23 cellular contexts compared by ENCODE assay signal in genomic region chr5:198941-199820, GRCh38. TPM values are rescaled to one million over a fixed set of nuclear protein-coding genes. Genes with fewer than 3 reads are reported as not detected.
DNase-seq lines count a peak whose midpoint lies in the region; ATAC-seq, FAIRE-seq and TF ChIP-seq lines count a peak whose summit lies in the region.
"Had no signal": no experiment of that assay in that cellular context is flagged by ENCODE, and none has a peak within 500 bp of the region (broad histone marks: within the 10 kb centered on the region; RNA-seq: fewer than 3 reads in every experiment).

No MANE protein-coding gene starts in this region.

- TF ChIP-seq CTCF in right atrium auricular region (IDR thresholded peaks at IDR 0.05): no peak
- no peak for TF ChIP-seq CTCF in H1 (IDR thresholded peaks at IDR 0.05; ENCODE audit: control extremely low read depth in 1 of 3, insufficient read depth in 1 of 3, low read depth in 1 of 3, low read length in 3 of 3)
- TF ChIP-seq CTCF in mammary epithelial cell (conservative IDR thresholded peaks at IDR 0.05 in 1 of 2, IDR thresholded peaks at IDR 0.05 in 1 of 2; ENCODE audit: extremely low read depth in 1 of 2, insufficient read depth in 1 of 2, low read depth in 1 of 2, low read length in 2 of 2): no peak
- TF ChIP-seq CTCF in tibial artery (IDR thresholded peaks at IDR 0.05): no peak

- H3K9me3 ChIP-seq in right atrium auricular region: no peaks in the 10 kb centered on the region
- no peaks in the 10 kb centered on the region for H3K9me3 ChIP-seq in H1 (ENCODE audit: insufficient read depth in 2 of 2, low read depth in 1 of 2, low read length in 1 of 2)
- peaks cover 0 to 2% of the 10 kb centered on the region in 2 donors for H3K9me3 ChIP-seq in neuronal stem cell (replicated peaks in 1 of 2; ENCODE audit: control insufficient read depth in 2 of 2, insufficient read depth in 1 of 2, low read depth in 1 of 2, low read length in 2 of 2)
- no peaks in the 10 kb centered on the region for H3K9me3 ChIP-seq in mammary epithelial cell (replicated peaks; ENCODE audit: insufficient read depth, low read length)
- H3K9me3 ChIP-seq in tibial artery: no peaks in the 10 kb centered on the region
- H3K9me3 ChIP-seq: A549 had no signal

- in situ Hi-C loops in mammary epithelial cell (cut with MboI; ENCODE audit: low sequenced_read_pairs in 2 of 2): no loop called here

- no peak overlapping the region for H3K56ac ChIP-seq in H1 (replicated peaks; ENCODE audit: insufficient read length, low read depth, low read length)

- H4K91ac ChIP-seq in H1 (replicated peaks; ENCODE audit: insufficient read length, low read length) (no peak overlapping the region), neuronal stem cell (ENCODE audit: low read depth, low read length, poor library complexity) (no peak overlapping the region)

- H3K27ac ChIP-seq in right atrium auricular region (peak overlapping the region; percentile 54 to 58), H1 (ENCODE audit: low read depth, low read length) (no peak overlapping the region), neuronal stem cell (replicated peaks; ENCODE audit: low read length) (no peak overlapping the region), mammary epithelial cell (ENCODE audit: insufficient read depth, low read depth, low read length) (no peak overlapping the region), tibial artery (no peak overlapping the region)
- H3K27ac ChIP-seq: A549 had no signal

- no peak overlapping the region for H2BK20ac ChIP-seq in H1 (ENCODE audit: low read length)

- H3K4me3 ChIP-seq in right atrium auricular region (no peak overlapping the region), H1 (ENCODE audit: extremely low read depth in 1 of 4, insufficient read depth in 2 of 4, low read depth in 3 of 4, low read length in 4 of 4) (no peak overlapping the region), neuronal stem cell (ENCODE audit: low read length in 2 of 2) (no peak overlapping the region), mammary epithelial cell (replicated peaks in 1 of 3; ENCODE audit: insufficient read depth in 1 of 3, low read depth in 2 of 3, low read length in 3 of 3) (no peak overlapping the region), tibial artery (no peak overlapping the region)
- H3K4me3 ChIP-seq: A549 had no signal

- dilution Hi-C loops in mammary epithelial cell (cut with HindIII; ENCODE audit: low sequenced_read_pairs): loop anchor here (5.0 kb wide), 1 partner anchor 92 kb away; no protein-coding TSS in a partner anchor

- H3K36me3 ChIP-seq in right atrium auricular region (peaks cover 11% of the 10 kb centered on the region), H1 (ENCODE audit: control insufficient read depth in 2 of 4, insufficient read depth in 4 of 4, low read length in 3 of 4) (peaks cover 0 to 3% (median under 1%) of the 10 kb centered on the region in 4 experiments; a peak in 3 of 8 replicates), neuronal stem cell (replicated peaks in 1 of 2; ENCODE audit: control insufficient read depth in 2 of 2, insufficient read depth in 2 of 2, low read length in 2 of 2) (peaks cover 10 to 22% of the 10 kb centered on the region in 2 donors), mammary epithelial cell (ENCODE audit: insufficient read depth, low read length) (peaks cover 3% of the 10 kb centered on the region), tibial artery (peaks cover 10 to 34% (median 30%) of the 10 kb centered on the region in 3 donors)

- H3K14ac ChIP-seq in H1 (ENCODE audit: insufficient read length) (no peak overlapping the region), neuronal stem cell (ENCODE audit: low read length) (no peak overlapping the region)

- H3K23ac ChIP-seq in H1 (ENCODE audit: insufficient read length): no peak overlapping the region
- H3K23ac ChIP-seq in neuronal stem cell (ENCODE audit: low read depth, low read length, poor library complexity): no peak overlapping the region

- FAIRE-seq in H1 (lab: Jason Lieb, UNC): no peak
- FAIRE-seq: A549, H54 had no signal

- H3K4ac ChIP-seq in H1 (replicated peaks; ENCODE audit: insufficient read length, low read depth, low read length) (no peak overlapping the region), neuronal stem cell (ENCODE audit: low read length) (no peak overlapping the region)

- no peak for TF ChIP-seq EP300 in H1 (IDR thresholded peaks at IDR 0.05; ENCODE audit: borderline replicate concordance in 1 of 2, low read depth in 2 of 2, low read length in 2 of 2)

- intact Hi-C loops in Right ventricle myocardium superior (cut with DNase I) (no loop called here), mammary epithelial cell (cut with micrococcal nuclease) (no loop called here), tibial artery (cut with DNase I; ENCODE audit: low total_unique reads) (no loop called here)

- CTCF ChIA-PET in H1 (lab: Charles Lee; ENCODE audit: partially characterized antibody) (interaction anchor here (0.6 to 2.4 kb wide), 6 partner anchors 11 to 158 kb away, joined by 3 to 18 read pairs (median 4); no protein-coding TSS in a partner anchor), mammary epithelial cell (lab: Charles Lee; ENCODE audit: low non-redundant PET) (no interaction called here)

- no peaks in the 10 kb centered on the region for H3K23me2 ChIP-seq in H1 (ENCODE audit: low read depth, low read length)

- H2BK120ac ChIP-seq in H1 (replicated peaks; ENCODE audit: low read depth, low read length): no peak overlapping the region
- no peak overlapping the region for H2BK120ac ChIP-seq in neuronal stem cell (ENCODE audit: low read depth, low read length)

- H2BK5ac ChIP-seq in H1 (ENCODE audit: low read depth, low read length) (no peak overlapping the region), neuronal stem cell (ENCODE audit: low read length) (peak overlapping the region; percentile 48)

- H2BK12ac ChIP-seq in H1 (ENCODE audit: low read depth, low read length) (no peak overlapping the region), neuronal stem cell (ENCODE audit: low read length) (no peak overlapping the region)

- H4K8ac ChIP-seq in H1 (ENCODE audit: extremely low read depth, insufficient read depth, low read length) (no peak overlapping the region), neuronal stem cell (ENCODE audit: low read depth, low read length) (no peak overlapping the region)

- H2AK5ac ChIP-seq in H1 (ENCODE audit: low read depth, low read length): no peak overlapping the region
- peak overlapping the region; percentile 81 for H2AK5ac ChIP-seq in neuronal stem cell (ENCODE audit: low read depth, low read length)

- H2AFZ ChIP-seq in H1 (ENCODE audit: low read length): no peak overlapping the region
- H2AFZ ChIP-seq in neuronal stem cell (ENCODE audit: low read length): no peak overlapping the region
- H2AFZ ChIP-seq in mammary epithelial cell (ENCODE audit: low read depth, low read length): no peak overlapping the region

- no TSS peak for BruUV-seq in mammary epithelial cell (replicated peaks; lab: Mats Ljungman, UMichigan)

- H3K4me1 ChIP-seq in right atrium auricular region (peaks cover 0 to 14% of the 10 kb centered on the region in 2 donors), H1 (replicated peaks in 1 of 4; ENCODE audit: control insufficient read depth in 3 of 4, insufficient read depth in 4 of 4, low read length in 3 of 4) (no peaks in the 10 kb centered on the region), neuronal stem cell (ENCODE audit: control insufficient read depth in 2 of 2, insufficient read depth in 1 of 2, low read depth in 1 of 2, low read length in 2 of 2) (peaks cover 7 to 8% of the 10 kb centered on the region in 2 donors), mammary epithelial cell (ENCODE audit: insufficient read depth, low read length) (no peaks in the 10 kb centered on the region), tibial artery (no peaks in the 10 kb centered on the region)
- H3K4me1 ChIP-seq: A549 had no signal

- H3K79me2 ChIP-seq in H1 (ENCODE audit: control insufficient read depth in 1 of 2, insufficient read depth in 2 of 2, low read length in 2 of 2): no peaks in the 10 kb centered on the region
- no peaks in the 10 kb centered on the region for H3K79me2 ChIP-seq in mammary epithelial cell (ENCODE audit: insufficient read depth, low read length)

- H3K79me1 ChIP-seq in H1 (ENCODE audit: low read depth, low read length): no peaks in the 10 kb centered on the region
- peaks cover 16% of the 10 kb centered on the region for H3K79me1 ChIP-seq in neuronal stem cell (ENCODE audit: low read depth, low read length)

- no peak overlapping the region for H4K5ac ChIP-seq in H1 (ENCODE audit: insufficient read length, low read depth, low read length)

- H3K18ac ChIP-seq in H1 (ENCODE audit: extremely low read depth, low read length) (no peak overlapping the region), neuronal stem cell (ENCODE audit: low read length) (no peak overlapping the region)

- DNase-seq in right atrium auricular region (ENCODE audit: low spot score) (no peak), Right ventricle myocardium superior (no peak), H1 (ENCODE audit: low read depth in 1 of 2, low spot score in 2 of 2) (no peak), neuronal stem cell (ENCODE audit: low spot score) (no peak), mammary epithelial cell (no peak), GDM1 (lab: John Stamatoyannopoulos, UW) (no peak), tibial artery (no peak)
- DNase-seq: CD4-positive, CD25-positive, alpha-beta regulatory T cell; EL; Karpas-422; MV-4-11; NCI-H1105 treated with DMSO at 0.1 percent for 48 hours; NCI-H2029 treated with DMSO at 0.1 percent for 48 hours; NCI-H226; NCI-H510A treated with DMSO at 0.1 percent for 48 hours; NCI-H748 treated with DMSO at 0.1 percent for 48 hours had no signal

- H3K27me3 ChIP-seq in right atrium auricular region (no peaks in the 10 kb centered on the region), H1 (replicated peaks in 1 of 4; ENCODE audit: control insufficient read depth in 3 of 4, extremely low read depth in 1 of 4, insufficient read depth in 3 of 4, low read length in 3 of 4) (no peaks in the 10 kb centered on the region), neuronal stem cell (ENCODE audit: control insufficient read depth in 3 of 3, insufficient read depth in 3 of 3, low read depth in 1 of 3, low read length in 3 of 3) (no peaks in the 10 kb centered on the region), mammary epithelial cell (ENCODE audit: insufficient read depth, low read length) (no peaks in the 10 kb centered on the region), tibial artery (no peaks in the 10 kb centered on the region)

- H3K4me2 ChIP-seq in H1 (ENCODE audit: insufficient read depth in 1 of 2, low read depth in 2 of 2, low read length in 2 of 2) (no peak overlapping the region), neuronal stem cell (ENCODE audit: insufficient read depth, low read length, poor library complexity, severe bottlenecking) (no peak overlapping the region), mammary epithelial cell (ENCODE audit: insufficient read depth, low read depth, low read length) (no peak overlapping the region)
- H3K4me2 ChIP-seq: A549 had no signal

- TF ChIP-seq RAD21 in H1 (IDR thresholded peaks at IDR 0.05 in 1 of 2, conservative IDR thresholded peaks at IDR 0.05 in 1 of 2; ENCODE audit: low read depth in 2 of 2, low read length in 2 of 2): no peak

- H3K9ac ChIP-seq in H1 (replicated peaks in 1 of 4; ENCODE audit: extremely low read depth in 1 of 4, low read depth in 3 of 4, low read length in 3 of 4) (no peak overlapping the region), neuronal stem cell (ENCODE audit: low read depth, low read length, poor library complexity) (no peak overlapping the region), mammary epithelial cell (ENCODE audit: insufficient read depth, low read length) (no peak overlapping the region)

- H4K20me1 ChIP-seq in H1 (replicated peaks in 1 of 2; ENCODE audit: control insufficient read depth in 1 of 2, insufficient read depth in 2 of 2, low read length in 2 of 2): peaks cover 3 to 12% of the 10 kb centered on the region in 2 experiments
- no peaks in the 10 kb centered on the region for H4K20me1 ChIP-seq in mammary epithelial cell (ENCODE audit: insufficient read depth, low read length)

- H2BK15ac ChIP-seq in H1 (ENCODE audit: low read length) (no peak overlapping the region), neuronal stem cell (ENCODE audit: low read length) (peak overlapping the region; percentile 47)

- POLR2A ChIA-PET in H1 (lab: Charles Lee; ENCODE audit: partially characterized antibody): interaction anchor here (0.5 to 0.7 kb wide), 3 partner anchors 18 to 147 kb away, joined by 3 read pairs; no protein-coding TSS in a partner anchor

- ATAC-seq in Right ventricle myocardium superior (ENCODE audit: poor library complexity): no peak
- ATAC-seq: A549, Panc1 had no signal

- TF ChIP-seq POLR2A in H1 (IDR thresholded peaks at IDR 0.05; ENCODE audit: control extremely low read depth in 1 of 2, low read depth in 2 of 2, low read length in 2 of 2): no peak

- 88% methylated on average over 15 of the region's 19 CpGs; no CpG with 5 or more reads in 1 of the 2 experiments for WGBS in H1 (ENCODE audit: extremely low coverage in 1 of 2, insufficient coverage in 1 of 2, insufficient read length in 1 of 2, insufficient replicate concordance in 2 of 2, low coverage in 1 of 2, low lambda C conversion rate in 2 of 2, missing lambda C conversion rate in 1 of 2), 2 experiments
- WGBS in neuronal stem cell (ENCODE audit: extremely low coverage in 2 of 2, insufficient read length in 2 of 2, insufficient replicate concordance in 1 of 2), 2 donors: no CpG with 5 or more reads among the region's 19 CpGs
- WGBS in mammary epithelial cell (ENCODE audit: low coverage, missing lambda C conversion rate): 96% methylated on average over 13 of the region's 19 CpGs

RNA-seq across cellular contexts. Expression of gene LRRC14B, which starts 7.9 kb away (rescaled TPM):
- total RNA-seq in right atrium auricular region (10 to 100 TPM in 1 of 2 donors, 1 to 10 TPM in 1; 7.7 to 51.0 TPM), Right ventricle myocardium superior (103 TPM), mammary epithelial cell (not detected)
- total RNA-seq in H1 (2021; fragmentation: NEBNext Ultra II Directional; extraction: Animal tissue kit (Norgen Biotek cat#: 25700)): not detected in 2 replicates
- polyA plus RNA-seq in H1 (2011; rRNA removed) (not detected in 2 replicates), mammary epithelial cell (not detected)
- not detected for polyA plus RNA-seq in H1 (2011; cell fraction: cytosol; rRNA removed)
- polyA plus RNA-seq in H1 (2011; cell fraction: nucleus; rRNA removed): not detected
- polyA plus RNA-seq in H1 (2012, experiment 1 of 2): not detected in 4 replicates
- not detected for polyA plus RNA-seq in H1 (2012, experiment 2 of 2)
- not detected for polyA plus RNA-seq in H1 (2013, experiment 1 of 2)
- not detected for polyA plus RNA-seq in H1 (2013, experiment 2 of 2)
- polyA minus RNA-seq in H1 (2011; rRNA and poly(A)+ RNA removed): not detected in 2 replicates
- not detected for polyA minus RNA-seq in H1 (2011; cell fraction: cytosol; rRNA and poly(A)+ RNA removed)
- polyA minus RNA-seq in H1 (2011; cell fraction: nucleus; rRNA and poly(A)+ RNA removed): not detected
- polyA plus RNA-seq in neuronal stem cell (2013, experiment 1 of 2): 0.03 TPM
- not detected for polyA plus RNA-seq in neuronal stem cell (2013, experiment 2 of 2)
- polyA minus RNA-seq in mammary epithelial cell: not detected
- total RNA-seq: B cell; CD4-positive, CD25-positive, alpha-beta regulatory T cell; M059J; SK-MEL-5 had no signal
- polyA plus RNA-seq: A549; CD4-positive, CD25-positive, alpha-beta regulatory T cell; IgD-negative memory B cell had no signal

RNA-seq across cellular contexts. Expression of gene CCDC127, which starts 18.8 kb away (rescaled TPM):
- total RNA-seq in right atrium auricular region (1 to 10 TPM; 5.6 to 7.1 TPM), Right ventricle myocardium superior (8.1 TPM), mammary epithelial cell (1 to 10 TPM; 4.5 to 7.4 TPM)
- total RNA-seq in H1 (2021; fragmentation: NEBNext Ultra II Directional; extraction: Animal tissue kit (Norgen Biotek cat#: 25700)): 7.2 and 8.0 TPM in 2 replicates
- polyA plus RNA-seq in H1 (2011; rRNA removed) (2.9 and 3.4 TPM in 2 replicates), mammary epithelial cell (3.1 TPM)
- 3.9 TPM for polyA plus RNA-seq in H1 (2011; cell fraction: cytosol; rRNA removed)
- 4.5 TPM for polyA plus RNA-seq in H1 (2011; cell fraction: nucleus; rRNA removed)
- 4.7 to 6.8 TPM (median 5.7 TPM) in 4 replicates for polyA plus RNA-seq in H1 (2012, experiment 1 of 2)
- polyA plus RNA-seq in H1 (2012, experiment 2 of 2): 1.6 TPM
- 4.8 TPM for polyA plus RNA-seq in H1 (2013, experiment 1 of 2)
- 5.6 TPM for polyA plus RNA-seq in H1 (2013, experiment 2 of 2)
- 3.1 and 3.8 TPM in 2 replicates for polyA minus RNA-seq in H1 (2011; rRNA and poly(A)+ RNA removed)
- polyA minus RNA-seq in H1 (2011; cell fraction: cytosol; rRNA and poly(A)+ RNA removed): 3.6 TPM
- polyA minus RNA-seq in H1 (2011; cell fraction: nucleus; rRNA and poly(A)+ RNA removed): 6.9 TPM
- polyA plus RNA-seq in neuronal stem cell (2013, experiment 1 of 2): 5.2 TPM
- polyA plus RNA-seq in neuronal stem cell (2013, experiment 2 of 2): 5.1 TPM
- 1.8 TPM for polyA minus RNA-seq in mammary epithelial cell

RNA-seq across cellular contexts. Expression of gene SDHA, which starts 18.9 kb away (rescaled TPM):
- total RNA-seq in right atrium auricular region (100 to 1,000 TPM; 242 to 366 TPM), Right ventricle myocardium superior (837 TPM), mammary epithelial cell (100 to 1,000 TPM in 1 of 2 donors, 10 to 100 TPM in 1; 73.8 to 197 TPM)
- 86.1 and 87.3 TPM in 2 replicates for total RNA-seq in H1 (2021; fragmentation: NEBNext Ultra II Directional; extraction: Animal tissue kit (Norgen Biotek cat#: 25700))
- polyA plus RNA-seq in H1 (2011; rRNA removed) (59.7 and 80.6 TPM in 2 replicates), mammary epithelial cell (128 TPM)
- 67.8 TPM for polyA plus RNA-seq in H1 (2011; cell fraction: cytosol; rRNA removed)
- polyA plus RNA-seq in H1 (2011; cell fraction: nucleus; rRNA removed): 130 TPM
- polyA plus RNA-seq in H1 (2012, experiment 1 of 2): 86.7 to 111 TPM (median 100 TPM) in 4 replicates
- 40.5 TPM for polyA plus RNA-seq in H1 (2012, experiment 2 of 2)
- polyA plus RNA-seq in H1 (2013, experiment 1 of 2): 113 TPM
- 113 TPM for polyA plus RNA-seq in H1 (2013, experiment 2 of 2)
- polyA minus RNA-seq in H1 (2011; rRNA and poly(A)+ RNA removed): 125 and 144 TPM in 2 replicates
- 67.0 TPM for polyA minus RNA-seq in H1 (2011; cell fraction: cytosol; rRNA and poly(A)+ RNA removed)
- 99.3 TPM for polyA minus RNA-seq in H1 (2011; cell fraction: nucleus; rRNA and poly(A)+ RNA removed)
- polyA plus RNA-seq in neuronal stem cell (2013, experiment 1 of 2): 60.5 TPM
- polyA plus RNA-seq in neuronal stem cell (2013, experiment 2 of 2): 67.5 TPM
- 231 TPM for polyA minus RNA-seq in mammary epithelial cell

Comparison
In these comparisons a context has a peak if more than half of its experiments do, and no peak if none do; other contexts are left out.
1. H3K27ac ChIP-seq: peak in right atrium auricular region (2 of 2); none in H1 (single experiment), neuronal stem cell (single experiment), mammary epithelial cell (single experiment) and tibial artery (0 of 2).